Comparison of ENCODE assay signal across 18 cellular contexts in genomic region chr1:5901841-5902240, GRCh38.
"Had no signal": no experiment of that assay in that cellular context is flagged by ENCODE, and none has a peak within 500 bp of the region (broad histone marks: within the 10 kb centered on the region; RNA-seq: fewer than 3 reads in every experiment).

No MANE protein-coding gene starts in this region.

- DNase-seq: activated CD4-positive, alpha-beta T cell treated with anti-CD3 and anti-CD28 coated beads for 36 hours; activated CD4-positive, alpha-beta T cell treated with anti-CD3 and anti-CD28 coated beads, Interleukin-2, amount 50 U/mL, for 48 hours; activated CD8-positive, alpha-beta memory T cell treated with anti-CD3 and anti-CD28 coated beads, Interleukin-2, amount 50 U/mL, for 48 hours; activated naive CD4-positive, alpha-beta T cell treated with anti-CD3 and anti-CD28 coated beads for 36 hours; activated naive CD8-positive, alpha-beta T cell treated with anti-CD3 and anti-CD28 coated beads, Interleukin-2, amount 10 ng/mL, durations not matched to agents 7 days and 5 days; activated T-cell treated with anti-CD3 and anti-CD28 coated beads, Interleukin-2, amount 50 U/mL, for 4 hours; amygdala; cerebellar nuclear complex; right cardiac atrium; stimulated activated naive CD8-positive, alpha-beta T cell treated with anti-CD3 and anti-CD28 coated beads, Interleukin-15, amount 100 ng/mL, for 72 hours; T-cell had no signal

- H3K27ac ChIP-seq: coronary artery, heart left ventricle, parathyroid adenoma, tibial artery had no signal

- H3K4me1 Mint-ChIP-seq: activated CD4-positive, alpha-beta T cell treated with anti-CD3 and anti-CD28 coated beads for 36 hours; nephron; stimulated activated naive CD8-positive, alpha-beta T cell treated with anti-CD3 and anti-CD28 coated beads, Interleukin-15, amount 100 ng/mL, for 72 hours; T-cell had no signal

- H3K27me3 ChIP-seq: heart left ventricle, tibial artery had no signal

- H3K9me3 ChIP-seq: heart left ventricle, tibial artery had no signal

- H3K4me3 Mint-ChIP-seq: activated CD4-positive, alpha-beta T cell treated with anti-CD3 and anti-CD28 coated beads for 36 hours; activated naive CD4-positive, alpha-beta T cell treated with anti-CD3 and anti-CD28 coated beads for 36 hours; activated naive CD8-positive, alpha-beta T cell treated with anti-CD3 and anti-CD28 coated beads, Interleukin-2, amount 10 ng/mL, durations not matched to agents 7 days and 5 days; activated T-cell treated with anti-CD3 and anti-CD28 coated beads, Interleukin-2, amount 50 U/mL, for 4 hours; nephron; stimulated activated naive CD8-positive, alpha-beta T cell treated with anti-CD3 and anti-CD28 coated beads, Interleukin-15, amount 100 ng/mL, for 72 hours; T-cell had no signal

- H3K79me2 ChIP-seq: parathyroid adenoma had no signal

- H3K4me1 ChIP-seq: heart left ventricle, parathyroid adenoma, tibial artery had no signal

- H3K27me3 Mint-ChIP-seq: activated CD4-positive, alpha-beta T cell treated with anti-CD3 and anti-CD28 coated beads for 36 hours; activated naive CD8-positive, alpha-beta T cell treated with anti-CD3 and anti-CD28 coated beads, Interleukin-2, amount 10 ng/mL, durations not matched to agents 7 days and 5 days; stimulated activated naive CD8-positive, alpha-beta T cell treated with anti-CD3 and anti-CD28 coated beads, Interleukin-15, amount 100 ng/mL, for 72 hours; T-cell had no signal

- H3K4me3 ChIP-seq: coronary artery, heart left ventricle, lung, tibial artery had no signal

- H3K9ac ChIP-seq: parathyroid adenoma had no signal

- H3K9me3 Mint-ChIP-seq: activated naive CD4-positive, alpha-beta T cell treated with anti-CD3 and anti-CD28 coated beads for 36 hours; activated naive CD8-positive, alpha-beta T cell treated with anti-CD3 and anti-CD28 coated beads, Interleukin-2, amount 10 ng/mL, durations not matched to agents 7 days and 5 days; activated T-cell treated with anti-CD3 and anti-CD28 coated beads, Interleukin-2, amount 50 U/mL, for 4 hours; activated T-helper 2 cell treated with anti-CD3 and anti-CD28 coated beads, Interferon-gamma antibody, Interleukin-2, Interleukin-4, amounts not matched to agents 10 μg/mL and 5 μg/mL and 100 μg/mL, durations not matched to agents 14 hours and 24 hours and 36 hours; nephron; stimulated activated naive CD8-positive, alpha-beta T cell treated with anti-CD3 and anti-CD28 coated beads, Interleukin-15, amount 100 ng/mL, for 72 hours; T-cell had no signal

- H2AFZ ChIP-seq: parathyroid adenoma had no signal

- H3K27ac Mint-ChIP-seq: activated CD4-positive, alpha-beta T cell treated with anti-CD3 and anti-CD28 coated beads for 36 hours; activated naive CD4-positive, alpha-beta T cell treated with anti-CD3 and anti-CD28 coated beads for 36 hours; activated naive CD8-positive, alpha-beta T cell treated with anti-CD3 and anti-CD28 coated beads, Interleukin-2, amount 10 ng/mL, durations not matched to agents 7 days and 5 days; activated T-helper 2 cell treated with anti-CD3 and anti-CD28 coated beads, Interferon-gamma antibody, Interleukin-2, Interleukin-4, amounts not matched to agents 10 μg/mL and 5 μg/mL and 100 μg/mL, durations not matched to agents 14 hours and 24 hours and 36 hours; nephron; T-cell had no signal
